In the genomic region with DNA sequence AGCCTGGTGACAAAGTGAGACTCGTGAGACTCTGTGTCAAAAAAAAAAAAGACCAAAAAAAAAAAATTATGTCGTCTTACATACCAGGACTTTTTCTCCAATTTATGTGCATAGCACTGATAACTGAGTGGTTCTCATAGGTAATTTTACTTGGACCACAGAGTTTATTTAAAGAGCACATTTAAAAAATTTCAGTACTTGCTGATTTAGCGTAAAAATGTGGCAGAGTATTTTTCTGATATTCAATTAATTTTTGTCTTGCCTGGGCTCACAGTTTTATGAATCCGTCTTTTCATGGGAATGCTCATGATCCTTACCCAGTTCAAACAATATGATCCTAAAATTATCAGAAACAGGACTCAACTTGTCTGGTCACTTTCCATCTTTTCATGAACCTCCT, we compare ENCODE assay signal across 29 cellular contexts.
"Had no signal": no experiment of that assay in that cellular context is flagged by ENCODE, and none has a peak within 500 bp of the region (broad histone marks: within the 10 kb centered on the region; RNA-seq: fewer than 3 reads in every experiment).

No MANE protein-coding gene starts in this region.

- H3K27ac Mint-ChIP-seq: dendritic cell treated with granulocyte-macrophage colony-stimulating factor and Interleukin-4, amounts not matched to agents 40 ng/mL and 50 ng/mL, for 4 days; effector memory CD8-positive, alpha-beta T cell; endodermal cell had no signal

- H3K27ac ChIP-seq: colonic mucosa, coronary artery, dorsolateral prefrontal cortex, epithelial cell of prostate, esophagus muscularis mucosa, esophagus squamous epithelium, foreskin keratinocyte, gastrocnemius medialis, gastroesophageal sphincter, heart left ventricle, heart right ventricle had no signal

- H3K4me3 ChIP-seq: colonic mucosa, coronary artery, dorsolateral prefrontal cortex, esophagus muscularis mucosa, esophagus squamous epithelium, gastrocnemius medialis, gastroesophageal sphincter, heart left ventricle, heart right ventricle had no signal

- H3K4me3 Mint-ChIP-seq: dendritic cell treated with granulocyte-macrophage colony-stimulating factor and Interleukin-4, amounts not matched to agents 40 ng/mL and 50 ng/mL, for 4 days; effector memory CD8-positive, alpha-beta T cell; endodermal cell had no signal

- H3K27me3 Mint-ChIP-seq: dendritic cell treated with granulocyte-macrophage colony-stimulating factor and Interleukin-4, amounts not matched to agents 40 ng/mL and 50 ng/mL, for 4 days; effector memory CD8-positive, alpha-beta T cell had no signal

- H3K27me3 ChIP-seq: colonic mucosa, dorsolateral prefrontal cortex, esophagus muscularis mucosa, esophagus squamous epithelium, foreskin keratinocyte, gastrocnemius medialis, gastroesophageal sphincter, heart left ventricle, heart right ventricle had no signal

- H3K4me1 ChIP-seq: colonic mucosa, esophagus muscularis mucosa, esophagus squamous epithelium, foreskin keratinocyte, gastrocnemius medialis, gastroesophageal sphincter, heart left ventricle, heart right ventricle had no signal

- ATAC-seq: effector memory CD8-positive, alpha-beta T cell; esophagus mucosa; foreskin keratinocyte; gastrocnemius medialis; gastroesophageal sphincter; heart left ventricle; heart right ventricle had no signal

- DNase-seq: colonic mucosa; cortex of kidney; dermis blood vessel endothelial cell; dorsolateral prefrontal cortex; effector CD4-positive, alpha-beta T cell; effector CD8-positive, alpha-beta T cell; effector memory CD4-positive, alpha-beta T cell; effector memory CD8-positive, alpha-beta T cell; endodermal cell; erythroblast; esophagus squamous epithelium; foreskin fibroblast; foreskin keratinocyte; foreskin melanocyte; gastrocnemius medialis; glutamatergic neuron; head of caudate nucleus; heart left ventricle; heart right ventricle had no signal

- H3K4me1 Mint-ChIP-seq: endodermal cell had no signal

- H3K36me3 ChIP-seq: colonic mucosa, esophagus muscularis mucosa, esophagus squamous epithelium, gastrocnemius medialis, gastroesophageal sphincter, heart left ventricle, heart right ventricle had no signal

- FAIRE-seq: colon, endometrium, endothelial cell of umbilical vein, frontal cortex had no signal

- H3K9me3 Mint-ChIP-seq: dendritic cell treated with granulocyte-macrophage colony-stimulating factor and Interleukin-4, amounts not matched to agents 40 ng/mL and 50 ng/mL, for 4 days; effector memory CD8-positive, alpha-beta T cell; endodermal cell had no signal

- H3K9me3 ChIP-seq: colonic mucosa, esophagus muscularis mucosa, esophagus squamous epithelium, gastrocnemius medialis, gastroesophageal sphincter, heart left ventricle, heart right ventricle had no signal
